11 cellular contexts compared by ENCODE assay signal in genomic region chr4:121050251-121050650, GRCh38. TPM values are rescaled to one million over a fixed set of nuclear protein-coding genes. Genes with fewer than 3 reads are reported as not detected.
A peak's percentile ranks its signal among the peaks of the same experiment; 100 is the strongest.
DNase-seq lines count a peak whose midpoint lies in the region; ATAC-seq, FAIRE-seq and TF ChIP-seq lines count a peak whose summit lies in the region.
"Had no signal": no experiment of that assay in that cellular context is flagged by ENCODE, and none has a peak within 500 bp of the region (broad histone marks: within the 10 kb centered on the region; RNA-seq: fewer than 3 reads in every experiment).

No MANE protein-coding gene starts in this region.

- TF ChIP-seq RAD21 in H1 (IDR thresholded peaks at IDR 0.05 in 1 of 2, conservative IDR thresholded peaks at IDR 0.05 in 1 of 2; ENCODE audit: low read depth in 2 of 2, low read length in 2 of 2) = peak; percentile 15 to 29; a peak in 2 of 4 replicates

- H2BK12ac ChIP-seq in H1 (ENCODE audit: low read depth, low read length) = no peak overlapping the region

- no peak overlapping the region for H3K4ac ChIP-seq in H1 (replicated peaks; ENCODE audit: insufficient read length, low read depth, low read length)

- no peak overlapping the region for H3K27ac ChIP-seq in DND-41 (ENCODE audit: low read length)
- H3K27ac ChIP-seq in MM.1S (ENCODE audit: low read length) = no peak overlapping the region
- H3K27ac ChIP-seq in H1 (ENCODE audit: low read depth, low read length) = no peak overlapping the region
- H3K27ac ChIP-seq: stomach had no signal

- no peaks in the 10 kb centered on the region for H3K9me3 Mint-ChIP-seq in osteocyte (ENCODE audit: unreplicated experiment)
- H3K9me3 Mint-ChIP-seq: activated naive CD4-positive, alpha-beta T cell treated with anti-CD3 and anti-CD28 coated beads, Interleukin-2, amount 10 ng/mL, durations not matched to agents 7 days and 5 days had no signal

- ATAC-seq in DND-41 (ENCODE audit: insufficient read depth, low read depth) (no peak), GM19035 (IDR thresholded peaks at IDR 0.05; ENCODE audit: unreplicated experiment) (no peak), GM18505 (IDR thresholded peaks at IDR 0.05; ENCODE audit: unreplicated experiment) (no peak)

- POLR2A ChIA-PET in H1 (lab: Charles Lee; ENCODE audit: partially characterized antibody) = no interaction called here

- H3K9me3 ChIP-seq in DND-41 (ENCODE audit: insufficient read depth, low read length, severe bottlenecking) = no peaks in the 10 kb centered on the region
- H3K9me3 ChIP-seq in MM.1S (replicated peaks; ENCODE audit: insufficient read depth, low read length) = no peaks in the 10 kb centered on the region
- H3K9me3 ChIP-seq in H1 (ENCODE audit: insufficient read depth in 2 of 2, low read depth in 1 of 2, low read length in 1 of 2) = no peaks in the 10 kb centered on the region
- H3K9me3 ChIP-seq: stomach had no signal

- no peak overlapping the region for H3K56ac ChIP-seq in H1 (replicated peaks; ENCODE audit: insufficient read length, low read depth, low read length)

- no peak for DNase-seq in DND-41
- DNase-seq in MM.1S = peak; percentile 58
- DNase-seq in H1 (ENCODE audit: low read depth in 1 of 2, low spot score in 2 of 2) = no peak
- DNase-seq in osteocyte (ENCODE audit: extremely low spot score, unreplicated experiment) = no peak
- DNase-seq in G401 (ENCODE audit: low spot score) = no peak
- DNase-seq in activated effector memory CD4-positive, alpha-beta T cell treated with Interleukin-2 at 50 U/mL for 16 hours = no peak
- DNase-seq: activated CD4-positive, alpha-beta T cell treated with anti-CD3 and anti-CD28 coated beads for 1 hour; activated naive CD4-positive, alpha-beta T cell treated with anti-CD3 and anti-CD28 coated beads, Interleukin-2, amount 10 ng/mL, durations not matched to agents 7 days and 5 days; stomach had no signal

- no peak for TF ChIP-seq POLR2A in H1 (IDR thresholded peaks at IDR 0.05; ENCODE audit: control extremely low read depth in 1 of 2, low read depth in 2 of 2, low read length in 2 of 2)
- TF ChIP-seq POLR2A in GM18505 (IDR thresholded peaks at IDR 0.05; ENCODE audit: borderline replicate concordance, extremely low read depth, insufficient read depth, insufficient read length) = no peak

- no peak overlapping the region for H3K4me3 Mint-ChIP-seq in osteocyte (ENCODE audit: unreplicated experiment)
- H3K4me3 Mint-ChIP-seq: activated naive CD4-positive, alpha-beta T cell treated with anti-CD3 and anti-CD28 coated beads, Interleukin-2, amount 10 ng/mL, durations not matched to agents 7 days and 5 days had no signal

- H3K36me3 Mint-ChIP-seq in osteocyte (ENCODE audit: unreplicated experiment) = no peaks in the 10 kb centered on the region
- H3K36me3 Mint-ChIP-seq: activated naive CD4-positive, alpha-beta T cell treated with anti-CD3 and anti-CD28 coated beads, Interleukin-2, amount 10 ng/mL, durations not matched to agents 7 days and 5 days had no signal

- no peaks in the 10 kb centered on the region for H3K4me1 Mint-ChIP-seq in osteocyte (ENCODE audit: unreplicated experiment)

- no peak overlapping the region for H3K23ac ChIP-seq in H1 (ENCODE audit: insufficient read length)

- no peaks in the 10 kb centered on the region for H3K36me3 ChIP-seq in DND-41 (ENCODE audit: insufficient read depth, low read length)
- no peaks in the 10 kb centered on the region for H3K36me3 ChIP-seq in MM.1S (replicated peaks; ENCODE audit: insufficient read depth, low read length)
- H3K36me3 ChIP-seq in H1 (ENCODE audit: control insufficient read depth in 2 of 4, insufficient read depth in 4 of 4, low read length in 3 of 4) = no peaks in the 10 kb centered on the region
- H3K36me3 ChIP-seq: stomach had no signal

- H2BK20ac ChIP-seq in H1 (ENCODE audit: low read length) = no peak overlapping the region

- H4K20me1 ChIP-seq in DND-41 (ENCODE audit: insufficient read depth, low read length) (no peaks in the 10 kb centered on the region), MM.1S (ENCODE audit: insufficient read depth, low read length) (no peaks in the 10 kb centered on the region), H1 (replicated peaks in 1 of 2; ENCODE audit: control insufficient read depth in 1 of 2, insufficient read depth in 2 of 2, low read length in 2 of 2) (no peaks in the 10 kb centered on the region)

- no peak overlapping the region for H3K14ac ChIP-seq in H1 (ENCODE audit: insufficient read length)

- H3K27me3 Mint-ChIP-seq in osteocyte (ENCODE audit: unreplicated experiment) = peaks cover 33% of the 10 kb centered on the region

- H3K27me3 ChIP-seq in DND-41 (ENCODE audit: insufficient read depth, low read length, poor library complexity) (no peaks in the 10 kb centered on the region), MM.1S (replicated peaks; ENCODE audit: insufficient read depth, low read length) (no peaks in the 10 kb centered on the region), H1 (replicated peaks in 1 of 4; ENCODE audit: control insufficient read depth in 3 of 4, extremely low read depth in 1 of 4, insufficient read depth in 3 of 4, low read length in 3 of 4) (no peaks in the 10 kb centered on the region)
- H3K27me3 ChIP-seq: stomach had no signal

- no peak overlapping the region for H2BK15ac ChIP-seq in H1 (ENCODE audit: low read length)

- H3K4me2 ChIP-seq in DND-41 (ENCODE audit: insufficient read depth, low read length) (no peak overlapping the region), MM.1S (ENCODE audit: low read depth, low read length) (no peak overlapping the region), H1 (ENCODE audit: insufficient read depth in 1 of 2, low read depth in 2 of 2, low read length in 2 of 2) (no peak overlapping the region)

- H4K8ac ChIP-seq in H1 (ENCODE audit: extremely low read depth, insufficient read depth, low read length) = no peak overlapping the region

- H3K4me1 ChIP-seq in DND-41 (ENCODE audit: insufficient read depth, low read length) (0 out of 2 replicates have a peak, but pooled peaks cover 4% of the 10 kb centered on the region), MM.1S (ENCODE audit: low read length) (peaks cover 28% of the 10 kb centered on the region), H1 (replicated peaks in 1 of 4; ENCODE audit: control insufficient read depth in 3 of 4, insufficient read depth in 4 of 4, low read length in 3 of 4) (no peaks in the 10 kb centered on the region)

- FAIRE-seq in H1 (lab: Jason Lieb, UNC) = peak; percentile 28

- no peak overlapping the region for H3K18ac ChIP-seq in H1 (ENCODE audit: extremely low read depth, low read length)

- no peaks in the 10 kb centered on the region for H3K9me2 ChIP-seq in MM.1S (replicated peaks; ENCODE audit: insufficient read depth, low read length)

- no peak overlapping the region for H3K27ac Mint-ChIP-seq in osteocyte (ENCODE audit: unreplicated experiment)
- H3K27ac Mint-ChIP-seq: activated naive CD4-positive, alpha-beta T cell treated with anti-CD3 and anti-CD28 coated beads, Interleukin-2, amount 10 ng/mL, durations not matched to agents 7 days and 5 days had no signal

- H3K23me2 ChIP-seq in H1 (ENCODE audit: low read depth, low read length) = no peaks in the 10 kb centered on the region

- no peak for TF ChIP-seq EP300 in H1 (IDR thresholded peaks at IDR 0.05; ENCODE audit: borderline replicate concordance in 1 of 2, low read depth in 2 of 2, low read length in 2 of 2)

- no peak overlapping the region for H4K5ac ChIP-seq in H1 (ENCODE audit: insufficient read length, low read depth, low read length)

- in situ Hi-C loops in G401 (cut with HindIII; ENCODE audit: low sequenced_read_pairs) = no loop called here

- H2BK120ac ChIP-seq in H1 (replicated peaks; ENCODE audit: low read depth, low read length) = no peak overlapping the region

- TF ChIP-seq CTCF in DND-41 (IDR thresholded peaks at IDR 0.05; ENCODE audit: borderline replicate concordance, extremely low read depth, low read length, poor library complexity, severe bottlenecking) = peak; percentile 44
- peak; percentile 59 for TF ChIP-seq CTCF in MM.1S (IDR thresholded peaks at IDR 0.05; ENCODE audit: low read length)
- TF ChIP-seq CTCF in H1 (IDR thresholded peaks at IDR 0.05; ENCODE audit: control extremely low read depth in 1 of 3, insufficient read depth in 1 of 3, low read depth in 1 of 3, low read length in 3 of 3) = peak in 1 of 3 experiments; percentile 29; a peak in 1 of 4 replicates
- TF ChIP-seq CTCF in osteocyte (IDR thresholded peaks at IDR 0.05) = peak; percentile 60

- H2BK5ac ChIP-seq in H1 (ENCODE audit: low read depth, low read length) = no peak overlapping the region

- H3K79me2 ChIP-seq in DND-41 (ENCODE audit: insufficient read depth, low read length) (no peaks in the 10 kb centered on the region), MM.1S (ENCODE audit: low read length) (no peaks in the 10 kb centered on the region), H1 (ENCODE audit: control insufficient read depth in 1 of 2, insufficient read depth in 2 of 2, low read length in 2 of 2) (no peaks in the 10 kb centered on the region)

- H3F3A ChIP-seq in MM.1S (ENCODE audit: insufficient read depth, low read length) = no peaks in the 10 kb centered on the region

- no peak overlapping the region for H3K4me3 ChIP-seq in DND-41 (ENCODE audit: low read depth in 1 of 2, low read length in 2 of 2)
- no peak overlapping the region for H3K4me3 ChIP-seq in MM.1S (ENCODE audit: low read length)
- H3K4me3 ChIP-seq in H1 (ENCODE audit: extremely low read depth in 1 of 4, insufficient read depth in 2 of 4, low read depth in 3 of 4, low read length in 4 of 4) = no peak overlapping the region
- H3K4me3 ChIP-seq: stomach had no signal

- no peak overlapping the region for H2AFZ ChIP-seq in DND-41 (ENCODE audit: low read depth, low read length)
- no peak overlapping the region for H2AFZ ChIP-seq in MM.1S (ENCODE audit: low read length)
- no peak overlapping the region for H2AFZ ChIP-seq in H1 (ENCODE audit: low read length)

- H4K91ac ChIP-seq in H1 (replicated peaks; ENCODE audit: insufficient read length, low read length) = no peak overlapping the region

- CTCF ChIA-PET in H1 (lab: Charles Lee; ENCODE audit: partially characterized antibody) = interaction anchor here (0.6 to 1.5 kb wide), 9 partner anchors 12 to 206 kb away, joined by 3 to 5 read pairs (median 4); no protein-coding TSS in a partner anchor

- H2AK5ac ChIP-seq in H1 (ENCODE audit: low read depth, low read length) = no peak overlapping the region

- H3K79me1 ChIP-seq in H1 (ENCODE audit: low read depth, low read length) = no peaks in the 10 kb centered on the region

- H3K9ac ChIP-seq in DND-41 (ENCODE audit: low read depth, low read length) (no peak overlapping the region), MM.1S (ENCODE audit: low read length) (no peak overlapping the region), H1 (replicated peaks in 1 of 4; ENCODE audit: extremely low read depth in 1 of 4, low read depth in 3 of 4, low read length in 3 of 4) (no peak overlapping the region)

RNA-seq across cellular contexts. Expression of gene NDNF, which starts 22.1 kb away (rescaled TPM):
- total RNA-seq in H1 (2021; fragmentation: NEBNext Ultra II Directional; extraction: Animal tissue kit (Norgen Biotek cat#: 25700)) = 1.6 and 1.8 TPM in 2 replicates
- 0.50 and 0.70 TPM in 2 replicates for polyA plus RNA-seq in H1 (2011; rRNA removed)
- polyA plus RNA-seq in H1 (2011; cell fraction: cytosol; rRNA removed) = 0.72 TPM
- polyA plus RNA-seq in H1 (2011; cell fraction: nucleus; rRNA removed) = 1.1 TPM
- polyA plus RNA-seq in H1 (2012, experiment 1 of 2) = 1.3 to 2.1 TPM (median 1.4 TPM) in 4 replicates
- polyA plus RNA-seq in H1 (2012, experiment 2 of 2) = 0.52 TPM
- 1.3 TPM for polyA plus RNA-seq in H1 (2013, experiment 1 of 2)
- 1.1 TPM for polyA plus RNA-seq in H1 (2013, experiment 2 of 2)
- 1.1 and 2.8 TPM in 2 replicates for polyA minus RNA-seq in H1 (2011; rRNA and poly(A)+ RNA removed)
- 1.2 TPM for polyA minus RNA-seq in H1 (2011; cell fraction: cytosol; rRNA and poly(A)+ RNA removed)
- polyA minus RNA-seq in H1 (2011; cell fraction: nucleus; rRNA and poly(A)+ RNA removed) = 2.1 TPM
- total RNA-seq in osteocyte = 0.24 TPM in 1 of 2 replicates, not detected in the other
- total RNA-seq in G401 (2014; rRNA removed; shearing (Covaris generic)) = not detected in 2 replicates
